In genomic region chr1:236685205-236685916, GRCh38 we compare ENCODE assay signal across 12 cellular contexts. TPM values are rescaled to one million over a fixed set of nuclear protein-coding genes. Genes with fewer than 3 reads are reported as not detected.
A peak's percentile ranks its signal among the peaks of the same experiment; 100 is the strongest.
DNase-seq lines count a peak whose midpoint lies in the region; ATAC-seq, FAIRE-seq and TF ChIP-seq lines count a peak whose summit lies in the region.
"Had no signal": no experiment of that assay in that cellular context is flagged by ENCODE, and none has a peak within 500 bp of the region (broad histone marks: within the 10 kb centered on the region; RNA-seq: fewer than 3 reads in every experiment).

No MANE protein-coding gene starts in this region.

- H2BK12ac ChIP-seq in H9 (ENCODE audit: insufficient read length, low read depth, low read length): no peak overlapping the region

- TF ChIP-seq CTCF in H9 (conservative IDR thresholded peaks at IDR 0.05): no peak
- no peak for TF ChIP-seq CTCF in astrocyte (IDR thresholded peaks at IDR 0.05; ENCODE audit: insufficient read depth, low read depth, low read length)
- TF ChIP-seq CTCF in nephron (IDR thresholded peaks at IDR 0.05; ENCODE audit: unreplicated experiment in 3 of 3): no peak

- H3K4me2 ChIP-seq in H9 (ENCODE audit: insufficient read depth, insufficient read length, low read length) (peak overlapping the region; percentile 48), astrocyte (ENCODE audit: low read length) (peak overlapping the region; percentile 74)

- H3K4me1 ChIP-seq in H9 (ENCODE audit: insufficient read depth, low read length): no peaks in the 10 kb centered on the region
- peaks cover 7% of the 10 kb centered on the region for H3K4me1 ChIP-seq in astrocyte (ENCODE audit: insufficient read depth, low read length)

- H4K91ac ChIP-seq in H9 (ENCODE audit: insufficient read length, low read depth, low read length): no peak overlapping the region

- no peaks in the 10 kb centered on the region for H3K79me2 ChIP-seq in H9 (ENCODE audit: insufficient read depth, low read length)
- no peaks in the 10 kb centered on the region for H3K79me2 ChIP-seq in astrocyte (ENCODE audit: insufficient read depth, low read length)

- H4K20me1 ChIP-seq in H9 (ENCODE audit: control insufficient read depth, insufficient read depth, insufficient read length) (no peaks in the 10 kb centered on the region), astrocyte (ENCODE audit: insufficient read depth, low read length) (no peaks in the 10 kb centered on the region)

- H3K9me3 ChIP-seq in H9 (ENCODE audit: control insufficient read depth, low read depth, low read length) (no peaks in the 10 kb centered on the region), astrocyte (ENCODE audit: insufficient read depth, low read depth, low read length) (no peaks in the 10 kb centered on the region)

- H3K27ac ChIP-seq in H9 (ENCODE audit: insufficient read length, low read depth, low read length) (no peak overlapping the region), astrocyte (ENCODE audit: low read depth, low read length) (no peak overlapping the region)

- H3K23me2 ChIP-seq in H9 (ENCODE audit: insufficient read length, low read depth, low read length, poor library complexity, severe bottlenecking): no peaks in the 10 kb centered on the region

- H2BK5ac ChIP-seq in H9 (ENCODE audit: insufficient read length, low read length): no peak overlapping the region

- no peak overlapping the region for H3K23ac ChIP-seq in H9 (ENCODE audit: insufficient read length, low read depth, low read length)

- H3K9me3 Mint-ChIP-seq in H9 (peaks cover 6 to 8% of the 10 kb centered on the region in 2 experiments), astrocyte (ENCODE audit: unreplicated experiment) (peaks cover 2% of the 10 kb centered on the region), nephron (peaks cover 10% of the 10 kb centered on the region)

- peak overlapping the region; percentile 53 to 74 for H3K4me3 Mint-ChIP-seq in H9
- peak overlapping the region; percentile 74 for H3K4me3 Mint-ChIP-seq in astrocyte (ENCODE audit: unreplicated experiment)
- H3K4me3 Mint-ChIP-seq in nephron: peak overlapping the region; percentile 75 to 85 (median 83)

- no peak overlapping the region for H4K8ac ChIP-seq in H9 (replicated peaks; ENCODE audit: insufficient read length, low read depth, low read length)

- no peak overlapping the region for H3K4ac ChIP-seq in H9 (ENCODE audit: low read depth, low read length)

- H2AK5ac ChIP-seq in H9 (ENCODE audit: insufficient read length, low read length): no peak overlapping the region

- H2BK20ac ChIP-seq in H9 (ENCODE audit: low read depth, low read length, poor library complexity, severe bottlenecking): no peak overlapping the region

- H3K27me3 Mint-ChIP-seq in H9 (ENCODE audit: low read depth) (peaks cover 53% of the 10 kb centered on the region), astrocyte (ENCODE audit: low read depth, unreplicated experiment) (peaks cover 24% of the 10 kb centered on the region), nephron (ENCODE audit: low read depth) (peaks cover 72% of the 10 kb centered on the region)

- no peak overlapping the region for H3K4me3 ChIP-seq in astrocyte (ENCODE audit: insufficient read depth, low read depth, low read length)

- H3K18ac ChIP-seq in H9 (ENCODE audit: insufficient read length, low read depth, low read length): no peak overlapping the region

- H3K27me3 ChIP-seq in H9 (ENCODE audit: insufficient read depth, low read length) (peaks cover 15% of the 10 kb centered on the region; the same call in 1 of the 2 replicates), astrocyte (ENCODE audit: insufficient read depth, low read length) (peaks cover 19% of the 10 kb centered on the region)

- H3K79me1 ChIP-seq in H9 (ENCODE audit: insufficient read depth, low read depth, low read length, poor library complexity, severe bottlenecking): no peaks in the 10 kb centered on the region

- ATAC-seq in GM18861 (IDR thresholded peaks at IDR 0.05; ENCODE audit: unreplicated experiment) (no peak), GM21447 (IDR thresholded peaks at IDR 0.05; ENCODE audit: unreplicated experiment) (no peak), HG03571 (IDR thresholded peaks at IDR 0.05; ENCODE audit: unreplicated experiment) (no peak)

- no peaks in the 10 kb centered on the region for H3K36me3 ChIP-seq in astrocyte (ENCODE audit: insufficient read depth, low read length)

- no peak overlapping the region for H3K56ac ChIP-seq in H9 (ENCODE audit: insufficient read length, low read depth, low read length)

- FAIRE-seq in astrocyte (lab: Jason Lieb, UNC): no peak
- FAIRE-seq: A204.1, GM18507, kidney had no signal

- no peak overlapping the region for H4K5ac ChIP-seq in H9 (ENCODE audit: insufficient read length, low read depth, low read length)

- peak; percentile 1 for DNase-seq in NCI-H748 (lab: John Stamatoyannopoulos, UW; ENCODE audit: unreplicated experiment)
- no peak for DNase-seq in NCI-H748 treated with DMSO at 0.1 percent for 48 hours (lab: John Stamatoyannopoulos, UW)
- no peak for DNase-seq in H9
- DNase-seq in astrocyte (ENCODE audit: low read depth): no peak
- DNase-seq: MM.1S had no signal

- no CpG with 5 or more reads among the region's 12 CpGs for WGBS in H9 (ENCODE audit: extremely low coverage, insufficient read length, low lambda C conversion rate)

- H3K36me3 Mint-ChIP-seq in H9 (ENCODE audit: insufficient read depth in 1 of 3, low read depth in 3 of 3) (peaks cover 5 to 7% (median 6%) of the 10 kb centered on the region in 3 experiments; a peak in 4 of 7 replicates), astrocyte (ENCODE audit: low read depth, unreplicated experiment) (no peaks in the 10 kb centered on the region), nephron (ENCODE audit: low read depth) (no peaks in the 10 kb centered on the region)

- no peak overlapping the region for H2BK120ac ChIP-seq in H9 (ENCODE audit: low read depth, low read length, poor library complexity, severe bottlenecking)

- H3K9ac ChIP-seq in H9 (ENCODE audit: extremely low read depth, insufficient read length, low read length): no peak overlapping the region
- no peak overlapping the region for H3K9ac ChIP-seq in astrocyte (ENCODE audit: low read length)

- no peak overlapping the region for H2AFZ ChIP-seq in H9 (ENCODE audit: low read length)
- peak overlapping the region; percentile 69 for H2AFZ ChIP-seq in astrocyte (ENCODE audit: low read depth, low read length)

- H3T11ph ChIP-seq in H9 (ENCODE audit: low read length): no peak overlapping the region

- H2BK15ac ChIP-seq in H9 (ENCODE audit: low read depth, low read length): no peak overlapping the region

- 0 out of 7 replicates have a peak overlapping the region, but pooled peaks of 1 of the 3 experiments have one; percentile 52 for H3K27ac Mint-ChIP-seq in H9
- H3K27ac Mint-ChIP-seq in astrocyte (ENCODE audit: unreplicated experiment): peak overlapping the region; percentile 42
- peak overlapping the region in 1 of 3 experiments; percentile 77 for H3K27ac Mint-ChIP-seq in nephron

- H3K4me1 Mint-ChIP-seq in H9 (peaks cover 14% of the 10 kb centered on the region in 2 experiments), astrocyte (ENCODE audit: low read depth, unreplicated experiment) (peaks cover 1% of the 10 kb centered on the region), nephron (peaks cover 25% of the 10 kb centered on the region)

- no peak overlapping the region for H3K14ac ChIP-seq in H9 (ENCODE audit: insufficient read depth, low read length)

RNA-seq across cellular contexts. Expression of gene ACTN2, which starts 0.9 kb away (rescaled TPM):
- 0.92 and 2.3 TPM in 2 replicates for total RNA-seq in H9 (2021)
- total RNA-seq in astrocyte: 0.89 and 0.99 TPM in 2 replicates
